ENCODE assay signal across 34 cellular contexts in genomic region chr9:72337286-72337685, GRCh38.
"Had no signal": no experiment of that assay in that cellular context is flagged by ENCODE, and none has a peak within 500 bp of the region (broad histone marks: within the 10 kb centered on the region; RNA-seq: fewer than 3 reads in every experiment).

No MANE protein-coding gene starts in this region.

- H3K27ac ChIP-seq: KMS-11 had no signal

- H3K27me3 ChIP-seq: MG63 had no signal

- DNase-seq: Karpas-422, Kasumi-1, KG1, MG63, MM.1S, MV-4-11, NCI-H1048, NCI-H1092, NCI-H1092 treated with DMSO at 0.1 percent for 48 hours, NCI-H1105, NCI-H1105 treated with DMSO at 0.1 percent for 48 hours, NCI-H1417, NCI-H1417 treated with DMSO at 0.1 percent for 48 hours, NCI-H1436, NCI-H1436 treated with DMSO at 0.1 percent for 48 hours, NCI-H146, NCI-H1694, NCI-H1694 treated with DMSO at 0.1 percent for 48 hours, NCI-H187, NCI-H187 treated with DMSO at 0.1 percent for 48 hours, NCI-H1930, NCI-H2029, NCI-H2029 treated with DMSO at 0.1 percent for 48 hours, NCI-H2081, NCI-H2081 treated with DMSO at 0.1 percent for 48 hours, NCI-H2107, NCI-H2171, NCI-H2171 treated with DMSO at 0.1 percent for 48 hours, NCI-H2227 treated with DMSO at 0.1 percent for 48 hours, NCI-H226, NCI-H345, NCI-H446, NCI-H446 treated with DMSO at 0.1 percent for 48 hours had no signal
